In genomic region chr4:26874110-26874509, GRCh38 we compare ENCODE assay signal across 16 cellular contexts. TPM values are rescaled to one million over a fixed set of nuclear protein-coding genes. Genes with fewer than 3 reads are reported as not detected.
DNase-seq lines count a peak whose midpoint lies in the region; ATAC-seq and TF ChIP-seq lines count a peak whose summit lies in the region.
"Had no signal": no experiment of that assay in that cellular context is flagged by ENCODE, and none has a peak within 500 bp of the region (broad histone marks: within the 10 kb centered on the region; RNA-seq: fewer than 3 reads in every experiment).

No MANE protein-coding gene starts in this region.

- no peak for DNase-seq in activated CD4-positive, alpha-beta memory T cell treated with anti-CD3 and anti-CD28 coated beads, Interleukin-2, amount 10 ng/mL, durations not matched to agents 7 days and 5 days
- no peak for DNase-seq in activated CD4-positive, alpha-beta memory T cell treated with anti-CD3 and anti-CD28 coated beads for 36 hours
- DNase-seq in GM23338 (ENCODE audit: low spot score) (peak; percentile 28), NCI-H1048 (lab: John Stamatoyannopoulos, UW) (no peak)
- DNase-seq in activated naive CD8-positive, alpha-beta T cell treated with anti-CD3 and anti-CD28 coated beads, Interleukin-2, amount 50 U/mL, for 24 hours, result no peak
- no peak for DNase-seq in naive thymus-derived CD4-positive, alpha-beta T cell
- DNase-seq in stimulated activated CD4-positive, alpha-beta T cell treated with anti-CD3 and anti-CD28 coated beads, Interleukin-2, amount 100 ng/mL, for 24 hours, result no peak
- DNase-seq: C1 segment of cervical spinal cord, dermis blood vessel endothelial cell, foreskin melanocyte, mesenchymal stem cell, NCI-H1694 treated with DMSO at 0.1 percent for 48 hours had no signal

- no peaks in the 10 kb centered on the region for H3K36me3 ChIP-seq in GM23338 (ENCODE audit: insufficient read depth)
- H3K36me3 ChIP-seq in naive thymus-derived CD4-positive, alpha-beta T cell (ENCODE audit: control insufficient read depth in 2 of 3, insufficient read depth in 3 of 3, low read length in 3 of 3), result no peaks in the 10 kb centered on the region
- H3K36me3 ChIP-seq: breast epithelium, SJSA1 had no signal

- no peak overlapping the region for H3K27ac ChIP-seq in GM23338 (ENCODE audit: low read depth)
- peak overlapping the region; percentile 45 for H3K27ac ChIP-seq in naive thymus-derived CD4-positive, alpha-beta T cell (ENCODE audit: low read depth, low read length)
- H3K27ac ChIP-seq: breast epithelium, SJSA1 had no signal

- peaks cover 6% of the 10 kb centered on the region for H3K9me3 Mint-ChIP-seq in activated CD4-positive, alpha-beta memory T cell treated with anti-CD3 and anti-CD28 coated beads, Interleukin-2, amount 10 ng/mL, durations not matched to agents 7 days and 5 days
- H3K9me3 Mint-ChIP-seq in activated CD4-positive, alpha-beta memory T cell treated with anti-CD3 and anti-CD28 coated beads for 36 hours, result no peaks in the 10 kb centered on the region
- H3K9me3 Mint-ChIP-seq in GM23338, result no peaks in the 10 kb centered on the region
- no peaks in the 10 kb centered on the region for H3K9me3 Mint-ChIP-seq in activated naive CD8-positive, alpha-beta T cell treated with anti-CD3 and anti-CD28 coated beads, Interleukin-2, amount 50 U/mL, for 24 hours
- peaks cover 0 to 10% (median 3%) of the 10 kb centered on the region in 11 donors for H3K9me3 Mint-ChIP-seq in naive thymus-derived CD4-positive, alpha-beta T cell

- no peaks in the 10 kb centered on the region for H3K9me2 ChIP-seq in GM23338 (ENCODE audit: insufficient read depth)

- no peak overlapping the region for H2AFZ ChIP-seq in GM23338

- no peak overlapping the region for H3K4me3 Mint-ChIP-seq in activated CD4-positive, alpha-beta memory T cell treated with anti-CD3 and anti-CD28 coated beads, Interleukin-2, amount 10 ng/mL, durations not matched to agents 7 days and 5 days
- no peak overlapping the region for H3K4me3 Mint-ChIP-seq in activated CD4-positive, alpha-beta memory T cell treated with anti-CD3 and anti-CD28 coated beads for 36 hours
- H3K4me3 Mint-ChIP-seq in GM23338, result no peak overlapping the region
- no peak overlapping the region for H3K4me3 Mint-ChIP-seq in activated naive CD8-positive, alpha-beta T cell treated with anti-CD3 and anti-CD28 coated beads, Interleukin-2, amount 50 U/mL, for 24 hours
- peak overlapping the region in 3 of 10 donors; percentile 4 to 73 (median 69) for H3K4me3 Mint-ChIP-seq in naive thymus-derived CD4-positive, alpha-beta T cell
- H3K4me3 Mint-ChIP-seq: neural crest cell had no signal

- H3K4me1 Mint-ChIP-seq in activated CD4-positive, alpha-beta memory T cell treated with anti-CD3 and anti-CD28 coated beads, Interleukin-2, amount 10 ng/mL, durations not matched to agents 7 days and 5 days, result peaks cover 68% of the 10 kb centered on the region
- H3K4me1 Mint-ChIP-seq in activated CD4-positive, alpha-beta memory T cell treated with anti-CD3 and anti-CD28 coated beads for 36 hours (ENCODE audit: low read depth), result peaks cover 77% of the 10 kb centered on the region
- H3K4me1 Mint-ChIP-seq in GM23338, result peaks cover 7% of the 10 kb centered on the region; the same call in 2 of the 3 replicates
- H3K4me1 Mint-ChIP-seq in activated naive CD8-positive, alpha-beta T cell treated with anti-CD3 and anti-CD28 coated beads, Interleukin-2, amount 50 U/mL, for 24 hours, result peaks cover 86% of the 10 kb centered on the region
- H3K4me1 Mint-ChIP-seq in naive thymus-derived CD4-positive, alpha-beta T cell, result peaks cover 52 to 95% (median 90%) of the 10 kb centered on the region in 7 donors

- peaks cover 63% of the 10 kb centered on the region for H3K79me2 ChIP-seq in GM23338 (replicated peaks; ENCODE audit: insufficient read depth)

- H3K27me3 Mint-ChIP-seq in activated CD4-positive, alpha-beta memory T cell treated with anti-CD3 and anti-CD28 coated beads, Interleukin-2, amount 10 ng/mL, durations not matched to agents 7 days and 5 days, result no peaks in the 10 kb centered on the region
- H3K27me3 Mint-ChIP-seq in activated CD4-positive, alpha-beta memory T cell treated with anti-CD3 and anti-CD28 coated beads for 36 hours, result no peaks in the 10 kb centered on the region
- peaks cover 3% of the 10 kb centered on the region for H3K27me3 Mint-ChIP-seq in GM23338 (ENCODE audit: insufficient read depth, low read depth, poor library complexity)
- no peaks in the 10 kb centered on the region for H3K27me3 Mint-ChIP-seq in activated naive CD8-positive, alpha-beta T cell treated with anti-CD3 and anti-CD28 coated beads, Interleukin-2, amount 50 U/mL, for 24 hours
- no peaks in the 10 kb centered on the region for H3K27me3 Mint-ChIP-seq in naive thymus-derived CD4-positive, alpha-beta T cell

- H4K20me1 ChIP-seq in GM23338 (replicated peaks; ENCODE audit: insufficient read depth), result no peaks in the 10 kb centered on the region

- CTCF ChIA-PET in activated CD4-positive, alpha-beta memory T cell treated with anti-CD3 and anti-CD28 coated beads, Interleukin-2, amount 10 ng/mL, durations not matched to agents 7 days and 5 days (lab: Charles Lee), result interaction anchor here (0.6 to 1.5 kb wide), 3 partner anchors 10 to 59 kb away, joined by 3 to 6 read pairs (median 6); no protein-coding TSS in a partner anchor
- CTCF ChIA-PET in activated CD4-positive, alpha-beta memory T cell treated with anti-CD3 and anti-CD28 coated beads for 36 hours (lab: Charles Lee), result interaction anchor here (0.8 to 2.1 kb wide), 4 partner anchors 10 to 14 kb away, joined by 3 to 8 read pairs (median 3); partner anchors contain the start of gene STIM2
- CTCF ChIA-PET in naive thymus-derived CD4-positive, alpha-beta T cell (lab: Charles Lee), result interaction anchor here (1.4 kb wide), 1 partner anchor 12 kb away, joined by 6 read pairs; no protein-coding TSS in a partner anchor

- H3K4me2 ChIP-seq in GM23338, result no peak overlapping the region

- POLR2A ChIA-PET in activated CD4-positive, alpha-beta memory T cell treated with anti-CD3 and anti-CD28 coated beads, Interleukin-2, amount 10 ng/mL, durations not matched to agents 7 days and 5 days (lab: Charles Lee), result interaction anchor here (1.6 to 5.8 kb wide), 3 partner anchors 8 to 14 kb away, joined by 3 to 70 read pairs (median 59); partner anchors contain the start of gene STIM2
- POLR2A ChIA-PET in activated CD4-positive, alpha-beta memory T cell treated with anti-CD3 and anti-CD28 coated beads for 36 hours (lab: Charles Lee), result interaction anchor here (0.6 to 2.9 kb wide), 6 partner anchors 10 to 729 kb away, joined by 3 to 37 read pairs (median 5); partner anchors contain the start of gene STIM2
- POLR2A ChIA-PET in naive thymus-derived CD4-positive, alpha-beta T cell (lab: Charles Lee), result interaction anchor here (5.4 to 8.9 kb wide), 2 partner anchors 12 to 14 kb away, joined by 50 to 64 read pairs; partner anchors contain the start of gene STIM2

- intact Hi-C loops in activated CD4-positive, alpha-beta memory T cell treated with anti-CD3 and anti-CD28 coated beads for 36 hours (cut with micrococcal nuclease), result no loop called here
- intact Hi-C loops in naive thymus-derived CD4-positive, alpha-beta T cell (cut with micrococcal nuclease), result no loop called here

- H3K27ac Mint-ChIP-seq in activated CD4-positive, alpha-beta memory T cell treated with anti-CD3 and anti-CD28 coated beads, Interleukin-2, amount 10 ng/mL, durations not matched to agents 7 days and 5 days, result peak overlapping the region; percentile 73
- H3K27ac Mint-ChIP-seq in activated CD4-positive, alpha-beta memory T cell treated with anti-CD3 and anti-CD28 coated beads for 36 hours, result no peak overlapping the region
- no peak overlapping the region for H3K27ac Mint-ChIP-seq in GM23338
- peak overlapping the region; percentile 90 for H3K27ac Mint-ChIP-seq in activated naive CD8-positive, alpha-beta T cell treated with anti-CD3 and anti-CD28 coated beads, Interleukin-2, amount 50 U/mL, for 24 hours
- peak overlapping the region in 5 of 9 donors; percentile 29 to 91 (median 70) for H3K27ac Mint-ChIP-seq in naive thymus-derived CD4-positive, alpha-beta T cell

- ATAC-seq in GM23338 (peak; percentile 78), GM21447 (IDR thresholded peaks at IDR 0.05; ENCODE audit: unreplicated experiment) (no peak)
- ATAC-seq in activated naive CD8-positive, alpha-beta T cell treated with anti-CD3 and anti-CD28 coated beads, Interleukin-2, amount 50 U/mL, for 24 hours, result no peak
- no peak for ATAC-seq in naive thymus-derived CD4-positive, alpha-beta T cell

- TF ChIP-seq CTCF in GM23338 (conservative IDR thresholded peaks at IDR 0.05; ENCODE audit: low read depth in 2 of 2), result 0 out of 4 replicates have a peak, but pooled peaks of 1 of the 2 experiments have one; percentile 7

- H3F3A ChIP-seq in GM23338 (replicated peaks; ENCODE audit: low read depth), result no peaks in the 10 kb centered on the region

- H3K4me3 ChIP-seq in GM23338, result no peak overlapping the region
- H3K4me3 ChIP-seq in naive thymus-derived CD4-positive, alpha-beta T cell (ENCODE audit: low read length), result no peak overlapping the region
- H3K4me3 ChIP-seq: breast epithelium, SJSA1 had no signal

- no peaks in the 10 kb centered on the region for H3K9me3 ChIP-seq in naive thymus-derived CD4-positive, alpha-beta T cell (ENCODE audit: control insufficient read depth in 2 of 3, low read length in 3 of 3)
- H3K9me3 ChIP-seq: breast epithelium, SJSA1 had no signal

- peaks cover 38% of the 10 kb centered on the region for H3K36me3 Mint-ChIP-seq in activated CD4-positive, alpha-beta memory T cell treated with anti-CD3 and anti-CD28 coated beads, Interleukin-2, amount 10 ng/mL, durations not matched to agents 7 days and 5 days (ENCODE audit: low read depth)
- H3K36me3 Mint-ChIP-seq in activated CD4-positive, alpha-beta memory T cell treated with anti-CD3 and anti-CD28 coated beads for 36 hours, result peaks cover 13% of the 10 kb centered on the region
- peaks cover 6% of the 10 kb centered on the region; the same call in 2 of the 3 replicates for H3K36me3 Mint-ChIP-seq in GM23338 (ENCODE audit: low read depth)
- H3K36me3 Mint-ChIP-seq in activated naive CD8-positive, alpha-beta T cell treated with anti-CD3 and anti-CD28 coated beads, Interleukin-2, amount 50 U/mL, for 24 hours (ENCODE audit: low read depth), result peaks cover 25% of the 10 kb centered on the region
- peaks cover 4 to 33% (median 12%) of the 10 kb centered on the region in 5 donors for H3K36me3 Mint-ChIP-seq in naive thymus-derived CD4-positive, alpha-beta T cell

- H3K4me1 ChIP-seq in GM23338 (ENCODE audit: insufficient read depth), result no peaks in the 10 kb centered on the region
- H3K4me1 ChIP-seq in naive thymus-derived CD4-positive, alpha-beta T cell (ENCODE audit: control insufficient read depth in 2 of 2, insufficient read depth in 2 of 2, low read length in 2 of 2), result peaks cover 50 to 58% of the 10 kb centered on the region in 2 donors
- H3K4me1 ChIP-seq: breast epithelium, SJSA1 had no signal

- H3K27me3 ChIP-seq in GM23338 (ENCODE audit: insufficient read depth), result no peaks in the 10 kb centered on the region
- no peaks in the 10 kb centered on the region for H3K27me3 ChIP-seq in naive thymus-derived CD4-positive, alpha-beta T cell (ENCODE audit: control insufficient read depth in 2 of 2, insufficient read depth in 2 of 2, low read length in 2 of 2)
- H3K27me3 ChIP-seq: breast epithelium, SJSA1 had no signal

RNA-seq across cellular contexts. Expression of gene STIM2, which starts 13.5 kb away (rescaled TPM):
- 10 to 100 TPM; 53.3 to 58.7 TPM for total RNA-seq in activated CD4-positive, alpha-beta memory T cell treated with anti-CD3 and anti-CD28 coated beads, Interleukin-2, amount 10 ng/mL, durations not matched to agents 7 days and 5 days
- 10 to 100 TPM; 37.8 to 40.6 TPM for total RNA-seq in activated CD4-positive, alpha-beta memory T cell treated with anti-CD3 and anti-CD28 coated beads for 36 hours
- total RNA-seq in GM23338 (2014; rRNA removed; shearing (Covaris generic)), result 13.1 and 15.1 TPM in 2 replicates
- 17.4 and 17.8 TPM in 2 replicates for polyA plus RNA-seq in GM23338 (2016; fragmentation: Nextera tagmentation; extraction: Ambion mirVana)
- 100 to 1,000 TPM in 1 of 5 experiments, 10 to 100 TPM in 4; 61.7 to 103 (median 74.5) TPM for total RNA-seq in naive thymus-derived CD4-positive, alpha-beta T cell
- polyA plus RNA-seq in naive thymus-derived CD4-positive, alpha-beta T cell, result 10 to 100 TPM; 24.6 to 38.4 TPM

Comparison
In these comparisons a context has a peak if more than half of its experiments do, and no peak if none do; other contexts are left out.
1. H3K27ac Mint-ChIP-seq: peak in activated CD4-positive, alpha-beta memory T cell treated with anti-CD3 and anti-CD28 coated beads, Interleukin-2, amount 10 ng/mL, durations not matched to agents 7 days and 5 days (single experiment), activated naive CD8-positive, alpha-beta T cell treated with anti-CD3 and anti-CD28 coated beads, Interleukin-2, amount 50 U/mL, for 24 hours (single experiment) and naive thymus-derived CD4-positive, alpha-beta T cell (5 of 9); none in activated CD4-positive, alpha-beta memory T cell treated with anti-CD3 and anti-CD28 coated beads for 36 hours (single experiment) and GM23338 (single experiment).